In genomic region chr3:196948442-196949365, GRCh38 we compare ENCODE assay signal across 1 cellular context.
TF ChIP-seq lines count a peak whose summit lies in the region.

No MANE protein-coding gene starts in this region.

TF ChIP-seq in HCT116, 20 proteins besides CTCF, POLR2A, EP300 and RAD21 (continued from another document):
- no peak for TF ChIP-seq CBX3 (IDR thresholded peaks at IDR 0.05; ENCODE audit: low read depth)
- no peak for TF ChIP-seq SIN3A (IDR thresholded peaks at IDR 0.05; ENCODE audit: low read depth)
- no peak for TF ChIP-seq POLR2AphosphoS5 (IDR thresholded peaks at IDR 0.05; ENCODE audit: low read depth, low read length)
- no peak for TF ChIP-seq ATF3 (IDR thresholded peaks at IDR 0.05)
- TF ChIP-seq SRF (IDR thresholded peaks at IDR 0.05; ENCODE audit: low read depth): no peak
- no peak for TF ChIP-seq JUND (IDR thresholded peaks at IDR 0.05)
